ENCODE assay signal across 9 cellular contexts in genomic region chr17:27315322-27315721, GRCh38.
DNase-seq lines count a peak whose midpoint lies in the region; ATAC-seq, FAIRE-seq and TF ChIP-seq lines count a peak whose summit lies in the region.
"Had no signal": no experiment of that assay in that cellular context is flagged by ENCODE, and none has a peak within 500 bp of the region (broad histone marks: within the 10 kb centered on the region; RNA-seq: fewer than 3 reads in every experiment).

No MANE protein-coding gene starts in this region.

- no peak for FAIRE-seq in urothelium cell line (lab: Jason Lieb, UNC)

- H3K27ac ChIP-seq in brain microvascular endothelial cell: peak overlapping the region; percentile 62
- H3K27ac ChIP-seq in tibial artery: peak overlapping the region; percentile 86 to 87

- peaks cover 57% of the 10 kb centered on the region for H3K36me3 ChIP-seq in brain microvascular endothelial cell (replicated peaks)
- H3K36me3 ChIP-seq in tibial artery: peaks cover 66 to 91% (median 80%) of the 10 kb centered on the region in 3 donors

- intact Hi-C loops in tibial artery (cut with DNase I; ENCODE audit: low total_unique reads): no loop called here

- H3K4me1 ChIP-seq in tibial artery: peaks cover 0 to 49% (median 26%) of the 10 kb centered on the region in 4 donors

- DNase-seq in NCI-H1105 (lab: John Stamatoyannopoulos, UW): peak; percentile 65
- DNase-seq in brain microvascular endothelial cell: peak; percentile 94
- DNase-seq in left kidney (ENCODE audit: low read depth, low spot score): peak; percentile 93
- peak; percentile 92 to 96 for DNase-seq in tibial artery
- no peak for DNase-seq in stimulated activated CD4-positive, alpha-beta T cell treated with anti-CD3 and anti-CD28 coated beads, Interleukin-2, amount 100 ng/mL, for 48 hours
- DNase-seq in urothelium cell line (ENCODE audit: low spot score): no peak
- no peak for DNase-seq in SHP77 (lab: John Stamatoyannopoulos, UW)

- H3K27me3 ChIP-seq in brain microvascular endothelial cell (replicated peaks): no peaks in the 10 kb centered on the region
- H3K27me3 ChIP-seq in tibial artery: no peaks in the 10 kb centered on the region

- H3K9me3 ChIP-seq in tibial artery: no peaks in the 10 kb centered on the region

- no peak for ATAC-seq in GM21526 (IDR thresholded peaks at IDR 0.05; ENCODE audit: low FRiP score, unreplicated experiment)
- ATAC-seq: activated naive CD4-positive, alpha-beta T cell treated with anti-CD3 and anti-CD28 coated beads, Interleukin-2, amount 50 U/mL, for 72 hours had no signal

- H3K4me3 ChIP-seq in brain microvascular endothelial cell (ENCODE audit: low read depth, low read length) (no peak overlapping the region), tibial artery (no peak overlapping the region)

- TF ChIP-seq CTCF in brain microvascular endothelial cell (IDR thresholded peaks at IDR 0.05; ENCODE audit: low read depth, low read length, missing control alignments) (no peak), tibial artery (IDR thresholded peaks at IDR 0.05) (no peak)

- in situ Hi-C loops in brain microvascular endothelial cell (cut with HindIII; ENCODE audit: low pct_ligation_motif_present, low sequenced_read_pairs): no loop called here

Comparison
In these comparisons a context has a peak if more than half of its experiments do, and no peak if none do; other contexts are left out.
1. DNase-seq: peak in NCI-H1105 (single experiment), brain microvascular endothelial cell (single experiment), left kidney (single experiment) and tibial artery (2 of 2); none in stimulated activated CD4-positive, alpha-beta T cell treated with anti-CD3 and anti-CD28 coated beads, Interleukin-2, amount 100 ng/mL, for 48 hours (0 of 2), urothelium cell line (single experiment) and SHP77 (0 of 2).